ENCODE assay signal across 21 cellular contexts in the genomic region with DNA sequence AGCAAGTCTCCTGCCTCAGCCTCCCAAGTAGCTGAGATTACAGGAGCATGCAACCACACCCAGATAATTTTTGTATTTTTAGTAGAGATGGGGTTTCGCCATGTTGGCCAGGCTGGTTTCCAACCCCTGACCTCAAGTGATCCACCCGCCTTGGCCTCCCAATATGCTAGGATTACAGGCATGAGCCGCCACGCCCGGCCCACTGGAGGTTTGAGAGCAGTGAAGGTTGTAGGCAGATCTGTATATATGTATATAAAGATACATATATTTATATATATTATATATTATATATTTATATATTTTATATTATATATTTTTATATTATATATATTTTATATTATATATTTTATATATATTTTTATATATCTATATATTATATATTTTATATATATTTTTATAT.
"Had no signal": no experiment of that assay in that cellular context is flagged by ENCODE, and none has a peak within 500 bp of the region (broad histone marks: within the 10 kb centered on the region; RNA-seq: fewer than 3 reads in every experiment).

No MANE protein-coding gene starts in this region.

- H3K27ac ChIP-seq: neutrophil, sigmoid colon, skin epidermis, suprapubic skin, thyroid gland, upper lobe of left lung, vagina had no signal

- H3K27me3 ChIP-seq: hepatocyte, upper lobe of left lung, vagina had no signal

- FAIRE-seq: endothelial cell of umbilical vein had no signal

- DNase-seq: effector CD4-positive, alpha-beta T cell; endodermal cell; foreskin melanocyte; kidney; left cardiac atrium; left ventricle myocardium superior; mesenchymal stem cell; midbrain; naive thymus-derived CD4-positive, alpha-beta T cell; nephron progenitor cell; sigmoid colon; stimulated activated naive CD8-positive, alpha-beta T cell treated with anti-CD3 and anti-CD28 coated beads, Interleukin-15, Interleukin-2, amounts not matched to agents 100 U/mL and 50 U/mL, for 24 hours; thyroid gland had no signal

- H2AFZ ChIP-seq: hepatocyte had no signal

- H3K9me3 ChIP-seq: neutrophil, sigmoid colon, suprapubic skin, thyroid gland, upper lobe of left lung, vagina had no signal

- H3K79me2 ChIP-seq: hepatocyte had no signal

- ATAC-seq: left cardiac atrium; left ventricle myocardium superior; naive thymus-derived CD4-positive, alpha-beta T cell; stimulated activated naive CD8-positive, alpha-beta T cell treated with anti-CD3 and anti-CD28 coated beads, Interleukin-15, Interleukin-2, amounts not matched to agents 100 U/mL and 50 U/mL, for 24 hours had no signal

- H3K4me3 ChIP-seq: hepatocyte, lung, sigmoid colon, skin epidermis, suprapubic skin, thyroid gland, upper lobe of left lung, vagina had no signal

- H3K36me3 ChIP-seq: neutrophil, sigmoid colon, suprapubic skin, thyroid gland, upper lobe of left lung, vagina had no signal

- H3K4me1 ChIP-seq: sigmoid colon, suprapubic skin, thyroid gland, upper lobe of left lung, vagina had no signal

- H3K4me2 ChIP-seq: hepatocyte had no signal
